27 cellular contexts compared by ENCODE assay signal in genomic region chr4:41294445-41295062, GRCh38. TPM values are rescaled to one million over a fixed set of nuclear protein-coding genes. Genes with fewer than 3 reads are reported as not detected.
A peak's percentile ranks its signal among the peaks of the same experiment; 100 is the strongest.
DNase-seq lines count a peak whose midpoint lies in the region; ATAC-seq, FAIRE-seq and TF ChIP-seq lines count a peak whose summit lies in the region.
"Had no signal": no experiment of that assay in that cellular context is flagged by ENCODE, and none has a peak within 500 bp of the region (broad histone marks: within the 10 kb centered on the region; RNA-seq: fewer than 3 reads in every experiment).

No MANE protein-coding gene starts in this region.

- H3K4me3 ChIP-seq in HEK293 (ENCODE audit: low read depth, low read length) = no peak overlapping the region
- no peak overlapping the region for H3K4me3 ChIP-seq in OCI-LY7 (ENCODE audit: low read depth, low read length, poor library complexity, severe bottlenecking)
- H3K4me3 ChIP-seq in iPS-18c (ENCODE audit: insufficient read depth, low read depth, low read length) = peak overlapping the region; percentile 20; the same call in 1 of the 2 replicates
- no peak overlapping the region for H3K4me3 ChIP-seq in mucosa of descending colon
- H3K4me3 ChIP-seq: adrenal gland, breast epithelium, right lobe of liver had no signal

- H3K36me3 ChIP-seq in HEK293 (ENCODE audit: control insufficient read depth in 2 of 2, insufficient read depth in 1 of 2, low read length in 2 of 2) (no peaks in the 10 kb centered on the region), OCI-LY7 (ENCODE audit: insufficient read depth, low read length) (no peaks in the 10 kb centered on the region), mucosa of descending colon (ENCODE audit: low read depth) (no peaks in the 10 kb centered on the region)
- H3K36me3 ChIP-seq: adrenal gland, breast epithelium, right lobe of liver had no signal

- POLR2A ChIA-PET in HEK293 (lab: Yijun Ruan, JAX) (no interaction called here), OCI-LY7 (lab: Charles Lee) (interaction anchor here (0.6 kb wide), 1 partner anchor 28 kb away, joined by 3 read pairs; no protein-coding TSS in a partner anchor)

- H4K20me1 ChIP-seq in OCI-LY7 (ENCODE audit: insufficient read depth, low read length) = no peaks in the 10 kb centered on the region

- FAIRE-seq in H54 (lab: Jason Lieb, UNC) = no peak

- in situ Hi-C loops in Caki2 (cut with HindIII; ENCODE audit: low pct_unique_long_range_greater_than_20kb, low sequenced_read_pairs) = no loop called here

- H3K27ac ChIP-seq in HEK293 (ENCODE audit: extremely low read depth, low read depth, low read length) (no peak overlapping the region), OCI-LY7 (ENCODE audit: low read depth, low read length, poor library complexity, severe bottlenecking) (no peak overlapping the region), caudate nucleus (ENCODE audit: low read depth, low read length) (no peak overlapping the region)
- H3K27ac ChIP-seq: adrenal gland, breast epithelium, right lobe of liver had no signal

- H3K9me2 ChIP-seq in OCI-LY7 (ENCODE audit: insufficient read depth, low read length) = no peaks in the 10 kb centered on the region

- no peaks in the 10 kb centered on the region for H3K4me1 ChIP-seq in HEK293 (ENCODE audit: control insufficient read depth, insufficient read depth, low read length)
- no peaks in the 10 kb centered on the region for H3K4me1 ChIP-seq in OCI-LY7 (ENCODE audit: insufficient read depth, low read length, poor library complexity, severe bottlenecking)
- H3K4me1 ChIP-seq in mucosa of descending colon (ENCODE audit: low read depth) = no peaks in the 10 kb centered on the region
- H3K4me1 ChIP-seq: breast epithelium, right lobe of liver had no signal

- TF ChIP-seq CTCF in HEK293 (tag by site-specific recombination; IDR thresholded peaks at IDR 0.05) (no peak), OCI-LY7 (conservative IDR thresholded peaks at IDR 0.05; ENCODE audit: low read length) (no peak), mucosa of descending colon (IDR thresholded peaks at IDR 0.05) (no peak)

- intact Hi-C loops in OCI-LY7 (cut with micrococcal nuclease; ENCODE audit: unreplicated experiment) = no loop called here
- intact Hi-C loops in mucosa of descending colon (cut with DNase I, micrococcal nuclease) = no loop called here

- CTCF ChIA-PET in HEK293 (lab: Yijun Ruan, JAX) (interaction anchor here (0.6 to 0.8 kb wide), 2 partner anchors 13 to 588 kb away, joined by 3 to 5 read pairs; no protein-coding TSS in a partner anchor), OCI-LY7 (lab: Charles Lee; ENCODE audit: unreplicated experiment) (no interaction called here)

- H3K79me2 ChIP-seq in OCI-LY7 (ENCODE audit: insufficient read depth, low read depth, low read length) = no peaks in the 10 kb centered on the region

- no peak for ATAC-seq in mucosa of descending colon
- ATAC-seq: right lobe of liver, T-cell had no signal

- no peak for TF ChIP-seq POLR2A in H54 (IDR thresholded peaks at IDR 0.05; ENCODE audit: low read depth, low read length)

- no peaks in the 10 kb centered on the region for H3K9me3 ChIP-seq in HEK293 (ENCODE audit: control insufficient read depth, insufficient read depth, low read depth, low read length)
- H3K9me3 ChIP-seq in OCI-LY7 (ENCODE audit: low read length) = peaks cover 14% of the 10 kb centered on the region; the same call in 1 of the 2 replicates
- H3K9me3 ChIP-seq in iPS-18c (ENCODE audit: control insufficient read depth, insufficient read depth, low read length) = peaks cover 7% of the 10 kb centered on the region
- peaks cover 9% of the 10 kb centered on the region for H3K9me3 ChIP-seq in mucosa of descending colon
- H3K9me3 ChIP-seq: adrenal gland, right lobe of liver had no signal

- peak; percentile 20 for DNase-seq in Caki2 (ENCODE audit: low read depth)
- DNase-seq in OCI-LY7 (ENCODE audit: low spot score) = peak; percentile 76
- DNase-seq in HuH-7.5 (ENCODE audit: low spot score) = no peak
- DNase-seq in caudate nucleus (lab: John Stamatoyannopoulos, UW) = no peak
- DNase-seq in H54 (ENCODE audit: insufficient read length, low spot score) = no peak
- DNase-seq in mucosa of descending colon = no peak
- DNase-seq: activated CD4-positive, alpha-beta T cell treated with anti-CD3 and anti-CD28 coated beads, Interleukin-2, amount 10 ng/mL, durations not matched to agents 7 days and 5 days; activated CD8-positive, alpha-beta memory T cell treated with anti-CD3 and anti-CD28 coated beads, Interleukin-2, amount 50 U/mL, for 4 hours; activated effector memory CD4-positive, alpha-beta T cell treated with Interleukin-2 at 50 U/mL for 16 hours; AML-193; dermis blood vessel endothelial cell; foreskin fibroblast; HFFc6; hippocampal formation; IMR-90; kidney glomerular epithelial cell; mammary epithelial cell; NCI-H2029; NCI-H510A; right lobe of liver; SIG-M5; stimulated activated CD4-positive, alpha-beta T cell treated with anti-CD3 and anti-CD28 coated beads, Interleukin-15, amount 100 ng/mL, for 24 hours; T-cell had no signal

- no TSS peak for BruUV-seq in OCI-LY7 (replicated peaks; lab: Mats Ljungman, UMichigan)

- H3K4me2 ChIP-seq in OCI-LY7 (ENCODE audit: low read length) = no peak overlapping the region

- no peak overlapping the region for H2AFZ ChIP-seq in OCI-LY7 (ENCODE audit: low read length)

TF ChIP-seq in HEK293, 187 proteins besides CTCF, POLR2A, EP300 and RAD21 (continues in another document):
- no peak for TF ChIP-seq ZNF121 (tag by site-specific recombination; IDR thresholded peaks at IDR 0.05)
- TF ChIP-seq ZNF169 (tag by site-specific recombination; IDR thresholded peaks at IDR 0.05) = peak; percentile 78; the same call in 1 of the 2 replicates
- no peak for TF ChIP-seq ZNF394 (tag by site-specific recombination; IDR thresholded peaks at IDR 0.05; ENCODE audit: borderline replicate concordance)
- TF ChIP-seq ZNF362 (tag by site-specific recombination; IDR thresholded peaks at IDR 0.05) = no peak
- no peak for TF ChIP-seq ZSCAN5A (tag by site-specific recombination; IDR thresholded peaks at IDR 0.05)
- no peak for TF ChIP-seq SP3 (tag by site-specific recombination; IDR thresholded peaks at IDR 0.05)
- TF ChIP-seq ZNF660 (tag by site-specific recombination; IDR thresholded peaks at IDR 0.05) = no peak
- no peak for TF ChIP-seq ZNF830 (tag by site-specific recombination; IDR thresholded peaks at IDR 0.05; ENCODE audit: low read depth)
- 0 out of 2 replicates have a peak, but pooled peaks have one; percentile 38 for TF ChIP-seq ZNF133 (tag by site-specific recombination; IDR thresholded peaks at IDR 0.05)
- TF ChIP-seq ZNF423 (tag by site-specific recombination; IDR thresholded peaks at IDR 0.05) = no peak
- peak; percentile 30; the same call in 1 of the 2 replicates for TF ChIP-seq ZNF585B (tag by site-specific recombination; IDR thresholded peaks at IDR 0.05)
- TF ChIP-seq ZNF449 (tag by site-specific recombination; IDR thresholded peaks at IDR 0.05) = no peak
- no peak for TF ChIP-seq OVOL3 (tag by site-specific recombination; IDR thresholded peaks at IDR 0.05)

RNA-seq across cellular contexts. Expression of gene UCHL1, which starts 37.8 kb away (rescaled TPM):
- 2,495 and 2,581 TPM in 2 replicates for total RNA-seq in Caki2 (2014; rRNA removed; shearing (Covaris generic); ENCODE audit: low replicate concordance)
- 409 and 430 TPM in 2 replicates for total RNA-seq in OCI-LY7 (2014; rRNA removed; shearing (Covaris generic))
- 375 and 432 TPM in 2 replicates for total RNA-seq in OCI-LY7 (2022)
- total RNA-seq in mucosa of descending colon = 10 to 100 TPM in 2 of 3 donors, 1 to 10 TPM in 1; 4.1 to 76.0 (median 11.1) TPM
- total RNA-seq: activated CD4-positive, alpha-beta T cell treated with anti-CD3 and anti-CD28 coated beads, Interleukin-2, amount 10 ng/mL, durations not matched to agents 7 days and 5 days had no signal

Comparison
In these comparisons a context has a peak if more than half of its experiments do, and no peak if none do; other contexts are left out.
1. DNase-seq: peak in Caki2 (single experiment) and OCI-LY7 (single experiment); none in HuH-7.5 (single experiment), caudate nucleus (0 of 61), H54 (single experiment) and mucosa of descending colon (0 of 3).
2. RNA of gene UCHL1, which starts 37.8 kb away (total RNA-seq): 2,495 to 2,581 TPM in Caki2 and 375 to 432 TPM in OCI-LY7; 4.1 to 76.0 TPM in mucosa of descending colon; every median in the first group is over 4 times any median in the second.